In the genomic region with DNA sequence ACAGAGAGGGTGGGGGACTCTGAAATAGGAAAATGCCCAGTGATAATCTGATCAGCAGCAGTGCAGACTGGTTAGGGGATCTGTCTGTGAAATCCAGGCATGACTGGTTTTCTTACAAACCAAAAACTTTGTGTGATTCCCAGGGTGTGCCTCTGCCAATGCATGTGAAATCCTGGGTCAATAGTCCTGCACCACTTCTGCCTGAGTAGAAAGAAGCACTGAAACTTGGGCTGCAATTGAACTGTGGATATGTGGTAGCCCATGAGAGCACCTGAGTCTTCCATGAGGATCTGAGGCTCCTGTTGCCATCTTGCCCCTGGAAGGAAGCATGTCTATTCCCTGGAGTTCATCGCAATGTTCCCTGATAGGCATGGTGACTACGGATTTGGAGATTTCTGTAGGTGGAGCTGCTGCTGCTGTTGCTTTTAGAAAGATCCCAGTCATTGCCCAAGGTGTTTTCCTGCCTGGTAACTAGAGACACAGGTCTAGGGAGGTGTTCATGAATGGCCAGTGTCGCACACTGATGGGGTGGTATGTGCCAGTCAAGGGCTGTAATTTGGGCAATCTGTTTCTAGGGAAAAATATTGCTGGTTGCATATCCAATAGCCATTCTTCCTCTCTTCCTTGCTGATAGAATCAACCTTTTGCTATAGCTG, we compare ENCODE assay signal across 21 cellular contexts.
DNase-seq lines count a peak whose midpoint lies in the region; ATAC-seq, FAIRE-seq and TF ChIP-seq lines count a peak whose summit lies in the region.
"Had no signal": no experiment of that assay in that cellular context is flagged by ENCODE, and none has a peak within 500 bp of the region (broad histone marks: within the 10 kb centered on the region; RNA-seq: fewer than 3 reads in every experiment).

No MANE protein-coding gene starts in this region.

- FAIRE-seq in A549 (lab: Jason Lieb, UNC) = no peak
- FAIRE-seq: colon, D721Med had no signal

- in situ Hi-C loops in T47D (cut with HindIII; ENCODE audit: low pct_unique_long_range_greater_than_20kb, low sequenced_read_pairs) = no loop called here

- no peak overlapping the region for H3K4me3 ChIP-seq in A549
- H3K4me3 ChIP-seq in hepatocyte = no peak overlapping the region
- H3K4me3 ChIP-seq: BLaER1 treated with 17β-estradiol and CSF1 and Interleukin-3, amounts not matched to agents 10 nM and 100 nM; ovary had no signal

- no peaks in the 10 kb centered on the region for H4K20me1 ChIP-seq in hepatocyte (ENCODE audit: insufficient read depth, poor library complexity, severe bottlenecking)
- H4K20me1 ChIP-seq: BLaER1 treated with 17β-estradiol and CSF1 and Interleukin-3, amounts not matched to agents 10 nM and 100 nM had no signal

- no peak for TF ChIP-seq POLR2A in A549 (IDR thresholded peaks at IDR 0.05; ENCODE audit: low read length)

- DNase-seq in A549 (ENCODE audit: low read depth in 1 of 2, low spot score in 1 of 2) (no peak), NCI-H146 (lab: John Stamatoyannopoulos, UW) (peak; percentile 49), T47D (ENCODE audit: low read depth in 1 of 2, low spot score in 1 of 2) (peak; percentile 13 to 72), hepatocyte (ENCODE audit: low spot score) (no peak), medulla oblongata (ENCODE audit: extremely low spot score) (no peak), D341Med (ENCODE audit: low spot score) (no peak), T1000 (lab: John Stamatoyannopoulos, UW) (no peak)
- DNase-seq: effector memory CD8-positive, alpha-beta T cell; KBM-7; left colon; naive thymus-derived CD4-positive, alpha-beta T cell; NCI-H187; NCI-H2227 treated with DMSO at 0.1 percent for 48 hours; ovary; stimulated activated CD4-positive, alpha-beta T cell treated with anti-CD3 and anti-CD28 coated beads, Interleukin-12 subunit alpha, Interleukin-12 subunit beta, amount 100 ng/mL, for 4 hours; T-helper 17 cell had no signal

- H3K4me2 ChIP-seq in A549 (peak overlapping the region; percentile 71), hepatocyte (no peak overlapping the region)
- H3K4me2 ChIP-seq: BLaER1 treated with 17β-estradiol and CSF1 and Interleukin-3, amounts not matched to agents 10 nM and 100 nM had no signal

- 78% methylated on average over 3 of the region's 3 CpGs for WGBS in A549 (ENCODE audit: missing lambda C conversion rate)
- WGBS in hepatocyte (ENCODE audit: low lambda C conversion rate, missing lambda C conversion rate) = 89% methylated on average over 3 of the region's 3 CpGs

- CTCF ChIA-PET in A549 (lab: Yijun Ruan, JAX) = interaction anchor here (0.6 kb wide), 1 partner anchor 33 kb away, joined by 3 read pairs; no protein-coding TSS in a partner anchor

- H3K79me2 ChIP-seq in hepatocyte = no peaks in the 10 kb centered on the region

- H3K4me1 ChIP-seq in A549 (peaks cover 16% of the 10 kb centered on the region), hepatocyte (ENCODE audit: insufficient read depth) (no peaks in the 10 kb centered on the region)
- H3K4me1 ChIP-seq: BLaER1 treated with 17β-estradiol and CSF1 and Interleukin-3, amounts not matched to agents 10 nM and 100 nM had no signal

- ATAC-seq in A549 (peak; percentile 62 to 64), GM18870 (IDR thresholded peaks at IDR 0.05; ENCODE audit: unreplicated experiment) (no peak)
- ATAC-seq: effector memory CD8-positive, alpha-beta T cell; left colon; naive thymus-derived CD4-positive, alpha-beta T cell; T-helper 17 cell had no signal

- H3K27ac ChIP-seq in A549 (peak overlapping the region; percentile 36 to 64), hepatocyte (peak overlapping the region; percentile 4)
- H3K27ac ChIP-seq: BLaER1 treated with 17β-estradiol and CSF1 and Interleukin-3, amounts not matched to agents 10 nM and 100 nM; ovary; VCaP had no signal

- H3K9me3 ChIP-seq in A549 (peaks cover 12% of the 10 kb centered on the region; the same call in 2 of the 3 replicates), hepatocyte (ENCODE audit: low read depth) (no peaks in the 10 kb centered on the region)
- H3K9me3 ChIP-seq: ovary had no signal

- POLR2A ChIA-PET in A549 (lab: Yijun Ruan, JAX) = interaction anchor here (1.0 kb wide), 1 partner anchor 201 kb away, joined by 3 read pairs; no protein-coding TSS in a partner anchor

- H3K27me3 ChIP-seq in hepatocyte = no peaks in the 10 kb centered on the region
- H3K27me3 ChIP-seq: BLaER1 treated with 17β-estradiol and CSF1 and Interleukin-3, amounts not matched to agents 10 nM and 100 nM; ovary had no signal

- TF ChIP-seq EP300 in A549 (IDR thresholded peaks at IDR 0.05) = no peak

- no peaks in the 10 kb centered on the region for H3K9me2 ChIP-seq in hepatocyte (replicated peaks; ENCODE audit: insufficient read depth)

- H2AFZ ChIP-seq in hepatocyte = no peak overlapping the region

- no peak for TF ChIP-seq RAD21 in A549 (conservative IDR thresholded peaks at IDR 0.05 in 1 of 2, IDR thresholded peaks at IDR 0.05 in 1 of 2)

- H3K36me3 ChIP-seq in hepatocyte (replicated peaks; ENCODE audit: insufficient read depth, low read depth) = no peaks in the 10 kb centered on the region
- H3K36me3 ChIP-seq: BLaER1 treated with 17β-estradiol and CSF1 and Interleukin-3, amounts not matched to agents 10 nM and 100 nM; ovary had no signal

- TF ChIP-seq CTCF in A549 (IDR thresholded peaks at IDR 0.05) (no peak), hepatocyte (IDR thresholded peaks at IDR 0.05; ENCODE audit: poor library complexity) (no peak)

TF ChIP-seq in A549, 52 proteins besides CTCF, POLR2A, EP300 and RAD21:
- no peak for TF ChIP-seq MYC (IDR thresholded peaks at IDR 0.05; ENCODE audit: borderline replicate concordance, low read length)
- TF ChIP-seq NFE2L2 (conservative IDR thresholded peaks at IDR 0.05; ENCODE audit: low read length) = no peak
- TF ChIP-seq RFX5 (IDR thresholded peaks at IDR 0.05) = peak; percentile 86

Comparison
In these comparisons a context has a peak if more than half of its experiments do, and no peak if none do; other contexts are left out.
1. DNase-seq: peak in NCI-H146 (single experiment) and T47D (2 of 2); none in A549 (0 of 2), hepatocyte (single experiment), medulla oblongata (single experiment), D341Med (single experiment) and T1000 (single experiment).